15 cellular contexts compared by ENCODE assay signal in the genomic region with DNA sequence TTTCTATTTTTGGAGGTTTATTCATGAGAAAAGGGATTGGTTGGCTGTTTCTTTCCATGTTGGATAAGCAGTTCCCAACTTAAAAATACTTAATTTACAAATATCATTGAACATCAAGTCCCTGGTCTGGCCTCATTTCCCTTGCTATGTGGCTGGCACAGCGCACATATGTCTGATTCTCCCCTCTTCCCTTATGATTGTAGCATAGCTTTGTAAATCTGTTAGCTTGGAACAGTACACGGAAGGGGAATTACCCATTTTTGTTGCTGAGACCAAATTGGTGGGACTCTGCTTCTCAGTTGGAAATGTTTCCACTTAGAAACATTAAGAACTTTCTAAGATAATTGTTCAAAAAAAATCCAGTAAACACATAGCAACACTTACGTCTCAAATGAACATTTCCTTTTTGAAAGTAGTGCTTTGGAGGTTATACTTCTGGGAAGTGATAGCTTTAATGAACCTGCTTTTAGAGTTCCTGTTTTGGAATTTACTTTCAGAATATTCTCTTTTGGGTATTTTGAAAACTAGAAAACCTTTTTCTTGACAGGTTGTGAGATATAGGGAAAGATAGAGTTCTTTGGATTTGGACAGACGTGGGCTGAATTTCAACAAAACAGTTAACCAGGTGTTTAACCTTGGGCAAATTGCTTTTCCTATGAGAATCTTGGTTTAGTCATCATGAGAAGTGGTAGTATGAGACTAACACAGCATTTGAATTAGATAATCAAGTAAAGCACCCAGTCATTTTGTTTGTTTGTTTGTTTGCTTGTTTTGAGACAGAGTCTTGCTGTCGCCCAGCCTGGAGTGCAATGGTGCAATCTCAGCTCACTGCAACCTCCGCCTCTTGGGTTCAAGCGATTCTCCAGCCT. TPM values are rescaled to one million over a fixed set of nuclear protein-coding genes. Genes with fewer than 3 reads are reported as not detected.
DNase-seq lines count a peak whose midpoint lies in the region; ATAC-seq, FAIRE-seq and TF ChIP-seq lines count a peak whose summit lies in the region.
"Had no signal": no experiment of that assay in that cellular context is flagged by ENCODE, and none has a peak within 500 bp of the region (broad histone marks: within the 10 kb centered on the region; RNA-seq: fewer than 3 reads in every experiment).

No MANE protein-coding gene starts in this region.

- no peak for TF ChIP-seq POLR2A in right lobe of liver (IDR thresholded peaks at IDR 0.05)
- TF ChIP-seq POLR2A in HepG2 (IDR thresholded peaks at IDR 0.05; ENCODE audit: insufficient read depth in 1 of 2, low read depth in 2 of 2, low read length in 2 of 2): no peak

- H3K27ac Mint-ChIP-seq in immature natural killer cell: peak overlapping the region in 5 of 6 donors; percentile 15 to 68 (median 65)
- H3K27ac Mint-ChIP-seq in CD8-positive, alpha-beta memory T cell: peak overlapping the region in 1 of 8 donors; percentile 31

- H2AFZ ChIP-seq in HepG2 (ENCODE audit: low read length): no peak overlapping the region
- H2AFZ ChIP-seq in SU-DHL-6 (ENCODE audit: low read depth, low read length, severe bottlenecking): no peak overlapping the region

- no peaks in the 10 kb centered on the region for H3K9me2 ChIP-seq in SU-DHL-6 (replicated peaks; ENCODE audit: insufficient read depth, low read length)

- H3F3A ChIP-seq in SU-DHL-6 (ENCODE audit: insufficient read depth): no peaks in the 10 kb centered on the region

- H3K27ac ChIP-seq in right lobe of liver: peak overlapping the region in 2 of 3 donors; percentile 20 to 21
- H3K27ac ChIP-seq in HepG2 (ENCODE audit: extremely low read length, insufficient read depth, low read length): no peak overlapping the region
- H3K27ac ChIP-seq in SU-DHL-6 (ENCODE audit: low read depth, low read length): 0 out of 2 replicates have a peak overlapping the region, but pooled peaks have one; percentile 3
- peak overlapping the region; percentile 38 for H3K27ac ChIP-seq in urinary bladder (ENCODE audit: low read depth)
- no peak overlapping the region for H3K27ac ChIP-seq in CD8-positive, alpha-beta memory T cell (ENCODE audit: low read depth, low read length)

- CTCF ChIA-PET in HepG2 (lab: Yijun Ruan, JAX; ENCODE audit: low intra/inter-chr PET ratio, low total read pairs): no interaction called here
- CTCF ChIA-PET in CD8-positive, alpha-beta memory T cell (lab: Charles Lee): no interaction called here

- BruUV-seq in HepG2 (replicated peaks; lab: Mats Ljungman, UMichigan): no TSS peak

- H3K4me2 ChIP-seq in HepG2 (ENCODE audit: low read depth, low read length) (no peak overlapping the region), SU-DHL-6 (ENCODE audit: low read depth, low read length, poor library complexity, severe bottlenecking) (no peak overlapping the region)

- H3K27me3 Mint-ChIP-seq in immature natural killer cell (ENCODE audit: low read depth in 3 of 3): peaks cover 0 to 2% (median 0%) of the 10 kb centered on the region in 3 donors
- H3K27me3 Mint-ChIP-seq in CD8-positive, alpha-beta memory T cell: no peaks in the 10 kb centered on the region

- no peaks in the 10 kb centered on the region for H3K36me3 Mint-ChIP-seq in immature natural killer cell
- peaks cover 0 to 3% (median 2%) of the 10 kb centered on the region in 3 donors for H3K36me3 Mint-ChIP-seq in CD8-positive, alpha-beta memory T cell

- peaks cover 76 to 97% of the 10 kb centered on the region in 2 donors for H3K4me1 Mint-ChIP-seq in immature natural killer cell
- peaks cover 70 to 93% (median 78%) of the 10 kb centered on the region in 3 donors for H3K4me1 Mint-ChIP-seq in CD8-positive, alpha-beta memory T cell

- no peak for TF ChIP-seq EP300 in HepG2 (IDR thresholded peaks at IDR 0.05; ENCODE audit: low read depth in 2 of 2, low read length in 2 of 2)
- no peak for TF ChIP-seq EP300 in HepG2 (CRISPR knock-in tag; IDR thresholded peaks at IDR 0.05; ENCODE audit: borderline replicate concordance)

- FAIRE-seq in HepG2 (lab: Jason Lieb, UNC): no peak
- FAIRE-seq: colon, islet of Langerhans had no signal

- H4K20me1 ChIP-seq in HepG2 (ENCODE audit: insufficient read depth, low read length) (no peaks in the 10 kb centered on the region), SU-DHL-6 (ENCODE audit: low read depth, low read length) (peaks cover 57% of the 10 kb centered on the region)

- H3K79me2 ChIP-seq in HepG2 (ENCODE audit: insufficient read depth, low read length) (peaks cover 2% of the 10 kb centered on the region), SU-DHL-6 (ENCODE audit: insufficient read depth, low read length) (peaks cover 99% of the 10 kb centered on the region)

- H3K4me1 ChIP-seq in right lobe of liver: no peaks in the 10 kb centered on the region
- no peaks in the 10 kb centered on the region for H3K4me1 ChIP-seq in HepG2 (ENCODE audit: insufficient read depth, low read length)
- no peaks in the 10 kb centered on the region for H3K4me1 ChIP-seq in urinary bladder (ENCODE audit: insufficient read depth)
- H3K4me1 ChIP-seq in CD8-positive, alpha-beta memory T cell (ENCODE audit: insufficient read depth, low read length): peaks cover 52% of the 10 kb centered on the region

- no peak overlapping the region for H3K9ac ChIP-seq in HepG2 (ENCODE audit: insufficient read depth, low read depth, low read length)
- H3K9ac ChIP-seq in SU-DHL-6 (ENCODE audit: low read length): no peak overlapping the region

- POLR2A ChIA-PET in HepG2 (lab: Yijun Ruan, JAX): no interaction called here
- POLR2A ChIA-PET in CD8-positive, alpha-beta memory T cell (lab: Charles Lee): interaction anchor here (0.6 kb wide), 1 partner anchor 10 kb away, joined by 7 read pairs; no protein-coding TSS in a partner anchor

- no peaks in the 10 kb centered on the region for H3K9me3 ChIP-seq in right lobe of liver
- H3K9me3 ChIP-seq in HepG2 (ENCODE audit: low read length): no peaks in the 10 kb centered on the region
- no peaks in the 10 kb centered on the region for H3K9me3 ChIP-seq in SU-DHL-6 (ENCODE audit: insufficient read depth, low read length)
- no peaks in the 10 kb centered on the region for H3K9me3 ChIP-seq in CD8-positive, alpha-beta memory T cell (ENCODE audit: low read length)

- peak overlapping the region in 1 of 5 donors; percentile 13 for H3K4me3 Mint-ChIP-seq in immature natural killer cell
- peak overlapping the region in 1 of 7 donors; percentile 18 for H3K4me3 Mint-ChIP-seq in CD8-positive, alpha-beta memory T cell
- H3K4me3 Mint-ChIP-seq: neural crest cell had no signal

- intact Hi-C loops in right lobe of liver (cut with DNase I) (no loop called here), HepG2 (cut with micrococcal nuclease; ENCODE audit: unreplicated experiment) (no loop called here)

- TF ChIP-seq RAD21 in HepG2 (CRISPR knock-in tag; IDR thresholded peaks at IDR 0.05): no peak

- H3K9me3 Mint-ChIP-seq in immature natural killer cell: no peaks in the 10 kb centered on the region
- no peaks in the 10 kb centered on the region for H3K9me3 Mint-ChIP-seq in CD8-positive, alpha-beta memory T cell
- H3K9me3 Mint-ChIP-seq: neural crest cell had no signal

- in situ Hi-C loops in HepG2 (cut with HindIII; ENCODE audit: extremely low pct_ligation_motif_present, low pct_unique_long_range_greater_than_20kb): no loop called here

- WGBS in right lobe of liver (ENCODE audit: insufficient coverage, low coverage, low lambda C conversion rate, missing lambda C conversion rate): 75% methylated on average over 7 of the region's 7 CpGs
- 96% methylated on average over 7 of the region's 7 CpGs for WGBS in HepG2 (ENCODE audit: low lambda C conversion rate)
- 81% methylated on average over 7 of the region's 7 CpGs for WGBS in urinary bladder

- H3K27me3 ChIP-seq in right lobe of liver (no peaks in the 10 kb centered on the region), HepG2 (ENCODE audit: control insufficient read depth in 1 of 2, insufficient read depth in 2 of 2, low read length in 2 of 2) (no peaks in the 10 kb centered on the region), SU-DHL-6 (ENCODE audit: low read length) (no peaks in the 10 kb centered on the region)
- no peaks in the 10 kb centered on the region for H3K27me3 ChIP-seq in CD8-positive, alpha-beta memory T cell (ENCODE audit: insufficient read depth, low read length, poor library complexity, severe bottlenecking)

- H3K36me3 ChIP-seq in right lobe of liver (no peaks in the 10 kb centered on the region), HepG2 (replicated peaks in 1 of 2; ENCODE audit: control insufficient read depth in 1 of 2, insufficient read depth in 2 of 2, low read length in 2 of 2) (no peaks in the 10 kb centered on the region), SU-DHL-6 (ENCODE audit: low read length) (0 out of 2 replicates have a peak, but pooled peaks cover 3% of the 10 kb centered on the region), urinary bladder (ENCODE audit: insufficient read depth) (no peaks in the 10 kb centered on the region)
- H3K36me3 ChIP-seq in CD8-positive, alpha-beta memory T cell (ENCODE audit: insufficient read depth, low read length): no peaks in the 10 kb centered on the region

- TF ChIP-seq CTCF in right lobe of liver (IDR thresholded peaks at IDR 0.05): no peak
- no peak for TF ChIP-seq CTCF in HepG2 (CRISPR knock-in tag; IDR thresholded peaks at IDR 0.05)
- TF ChIP-seq CTCF in SU-DHL-6 (IDR thresholded peaks at IDR 0.05; ENCODE audit: insufficient read depth, low read length, poor library complexity, severe bottlenecking): no peak

- H3K4me3 ChIP-seq in right lobe of liver (no peak overlapping the region), HepG2 (replicated peaks in 1 of 3; ENCODE audit: insufficient read depth in 1 of 3, low read depth in 2 of 3, low read length in 3 of 3) (no peak overlapping the region), SU-DHL-6 (ENCODE audit: insufficient read depth, low read length, poor library complexity, severe bottlenecking) (no peak overlapping the region), urinary bladder (ENCODE audit: low read depth, low read length) (no peak overlapping the region)
- no peak overlapping the region for H3K4me3 ChIP-seq in CD8-positive, alpha-beta memory T cell (ENCODE audit: low read length)

- DNase-seq in right lobe of liver (no peak), HepG2 (ENCODE audit: low spot score) (no peak), immature natural killer cell (no peak), RPMI8226 (no peak)
- DNase-seq in CD8-positive, alpha-beta memory T cell: no peak
- DNase-seq: foreskin fibroblast, NCI-H1436, NCI-H774 had no signal

- ATAC-seq in right lobe of liver (peak in 3 of 4 donors; percentile 30 to 45 (median 41)), HepG2 (no peak), SK-N-SH treated with all-trans-retinoic acid at 6 μM for 48 hours (no peak)
- ATAC-seq: activated CD4-positive, CD25-positive, alpha-beta regulatory T cell treated with anti-CD3 and anti-CD28 coated beads, Interleukin-2, amount 50 U/mL, for 24 hours had no signal

RNA-seq across cellular contexts. Expression of gene STIM2, which starts 47.3 kb away (rescaled TPM):
- total RNA-seq in right lobe of liver: 10 to 100 TPM in 2 of 6 experiments, 1 to 10 TPM in 4; 9.1 to 14.6 (median 9.6) TPM
- 8.2 and 19.3 TPM in 2 replicates for total RNA-seq in HepG2 (2016; rRNA removed; fragmentation: Illumina TruSeq; extraction: Trizol)
- total RNA-seq in HepG2 (2016; cell fraction: cytosol; rRNA removed; fragmentation: Illumina TruSeq; extraction: Trizol; ENCODE audit: low read depth): 3.5 and 6.1 TPM in 2 replicates
- 9.9 and 21.5 TPM in 2 replicates for total RNA-seq in HepG2 (2016; cell fraction: insoluble cytoplasmic fraction; rRNA removed; fragmentation: Illumina TruSeq; extraction: Trizol)
- total RNA-seq in HepG2 (2016; cell fraction: membrane; rRNA removed; fragmentation: Illumina TruSeq; extraction: Trizol): 6.0 and 6.1 TPM in 2 replicates
- 33.3 and 39.0 TPM in 2 replicates for total RNA-seq in HepG2 (2016; cell fraction: nucleus; rRNA removed; fragmentation: Illumina TruSeq; extraction: Trizol)
- polyA plus RNA-seq in HepG2 (2011; rRNA removed): 19.4 and 22.3 TPM in 2 replicates
- polyA plus RNA-seq in HepG2 (2011; cell fraction: cytosol; rRNA removed): 7.8 and 10.6 TPM in 2 replicates
- 48.3 and 53.9 TPM in 2 replicates for polyA plus RNA-seq in HepG2 (2011; cell fraction: nucleus; rRNA removed)
- polyA plus RNA-seq in HepG2 (2012): 15.2 and 16.9 TPM in 2 replicates
- 2.1 and 3.3 TPM in 2 replicates for polyA plus RNA-seq in HepG2 (2016; cell fraction: cytosol; fragmentation: Illumina TruSeq; extraction: Trizol; ENCODE audit: low read depth)
- 7.2 and 7.9 TPM in 2 replicates for polyA plus RNA-seq in HepG2 (2016; cell fraction: insoluble cytoplasmic fraction; fragmentation: Illumina TruSeq; extraction: Trizol; ENCODE audit: low read depth)
- 3.2 and 4.3 TPM in 2 replicates for polyA plus RNA-seq in HepG2 (2016; cell fraction: membrane; fragmentation: Illumina TruSeq; extraction: Trizol; ENCODE audit: low read depth)
- 47.5 and 50.9 TPM in 2 replicates for polyA plus RNA-seq in HepG2 (2016; cell fraction: nucleus; fragmentation: Illumina TruSeq; extraction: Trizol; ENCODE audit: insufficient read depth, low read depth)
- 26.2 and 31.6 TPM in 2 replicates for polyA minus RNA-seq in HepG2 (2011; rRNA and poly(A)+ RNA removed; ENCODE audit: low replicate concordance)
- 6.8 and 8.5 TPM in 2 replicates for polyA minus RNA-seq in HepG2 (2011; cell fraction: cytosol; rRNA and poly(A)+ RNA removed)
- 42.7 and 42.8 TPM in 2 replicates for polyA minus RNA-seq in HepG2 (2011; cell fraction: nucleus; rRNA and poly(A)+ RNA removed)
- polyA plus RNA-seq in immature natural killer cell: 10 to 100 TPM; 19.1 to 38.1 (median 24.6) TPM
- total RNA-seq in urinary bladder: 34.9 TPM
- 14.9 TPM for polyA plus RNA-seq in urinary bladder
- 10 to 100 TPM; 47.8 to 51.0 TPM for total RNA-seq in CD8-positive, alpha-beta memory T cell
- polyA plus RNA-seq in CD8-positive, alpha-beta memory T cell: 41.4 TPM

Comparison
In these comparisons a context has a peak if more than half of its experiments do, and no peak if none do; other contexts are left out.
1. ATAC-seq: peak in right lobe of liver (3 of 4); none in HepG2 (single experiment) and SK-N-SH treated with all-trans-retinoic acid at 6 μM for 48 hours (single experiment).
2. H3K27ac ChIP-seq: peak in right lobe of liver (2 of 3), SU-DHL-6 (single experiment) and urinary bladder (single experiment); none in HepG2 (single experiment) and CD8-positive, alpha-beta memory T cell (single experiment).